In genomic region chr2:55518846-55519167, GRCh38 we compare ENCODE assay signal across 8 cellular contexts. TPM values are rescaled to one million over a fixed set of nuclear protein-coding genes. Genes with fewer than 3 reads are reported as not detected.
DNase-seq lines count a peak whose midpoint lies in the region; ATAC-seq, FAIRE-seq and TF ChIP-seq lines count a peak whose summit lies in the region.

No MANE protein-coding gene starts in this region.

- TF ChIP-seq POLR2A in endothelial cell of umbilical vein (IDR thresholded peaks at IDR 0.05; ENCODE audit: low read depth, low read length), result no peak

- ATAC-seq in Right ventricle myocardium superior (ENCODE audit: poor library complexity) (peak; percentile 23), Right ventricle myocardium inferior (no peak), HG02943 (IDR thresholded peaks at IDR 0.05; ENCODE audit: low read depth, unreplicated experiment) (peak; percentile 12), RWPE2 (ENCODE audit: low read depth) (peak; percentile 5; the same call in 1 of the 3 replicates), GM21367 (IDR thresholded peaks at IDR 0.05; ENCODE audit: unreplicated experiment) (no peak)

- H3K9me3 ChIP-seq in RWPE2 (ENCODE audit: severe bottlenecking) (no peaks in the 10 kb centered on the region), endothelial cell of umbilical vein (replicated peaks; ENCODE audit: control insufficient read depth, insufficient read depth, low read length) (no peaks in the 10 kb centered on the region), muscle layer of duodenum (ENCODE audit: control insufficient read depth in 1 of 2, low read length in 2 of 2) (no peaks in the 10 kb centered on the region)

- H3K4me1 ChIP-seq in RWPE2 (ENCODE audit: insufficient read depth, poor library complexity, severe bottlenecking) (peaks cover 4% of the 10 kb centered on the region), endothelial cell of umbilical vein (ENCODE audit: control insufficient read depth, extremely low read depth, insufficient read depth, low read length) (peaks cover 4% of the 10 kb centered on the region), muscle layer of duodenum (ENCODE audit: control insufficient read depth in 1 of 2, insufficient read depth in 2 of 2, low read length in 2 of 2) (peaks cover 0 to 4% of the 10 kb centered on the region in 2 donors)

- H3K4me3 ChIP-seq in RWPE2 (ENCODE audit: severe bottlenecking), result peak overlapping the region; percentile 65
- peak overlapping the region; percentile 42 to 91 (median 61) for H3K4me3 ChIP-seq in endothelial cell of umbilical vein (replicated peaks in 1 of 3; ENCODE audit: insufficient read depth in 1 of 3, low read depth in 1 of 3, low read length in 3 of 3)
- H3K4me3 ChIP-seq in muscle layer of duodenum (ENCODE audit: low read depth in 1 of 2, low read length in 2 of 2), result peak overlapping the region; percentile 75 to 83

- peaks cover 2% of the 10 kb centered on the region for H3K79me2 ChIP-seq in endothelial cell of umbilical vein (ENCODE audit: control insufficient read depth, insufficient read depth, low read length)

- H3K27me3 ChIP-seq in RWPE2 (ENCODE audit: insufficient read depth, poor library complexity, severe bottlenecking) (no peaks in the 10 kb centered on the region), endothelial cell of umbilical vein (ENCODE audit: control insufficient read depth in 2 of 2, insufficient read depth in 2 of 2, low read length in 2 of 2) (no peaks in the 10 kb centered on the region), muscle layer of duodenum (ENCODE audit: low read depth, low read length) (no peaks in the 10 kb centered on the region)

- H3K36me3 ChIP-seq in RWPE2 (ENCODE audit: low read depth), result peaks cover 9% of the 10 kb centered on the region
- no peaks in the 10 kb centered on the region for H3K36me3 ChIP-seq in endothelial cell of umbilical vein (ENCODE audit: control insufficient read depth in 2 of 2, extremely low read depth in 1 of 2, insufficient read depth in 2 of 2, low read length in 2 of 2)
- H3K36me3 ChIP-seq in muscle layer of duodenum (ENCODE audit: control insufficient read depth in 1 of 2, insufficient read depth in 2 of 2, low read length in 2 of 2), result peaks cover 3 to 4% of the 10 kb centered on the region in 2 donors

- H3K27ac ChIP-seq in RWPE2 (ENCODE audit: poor library complexity, severe bottlenecking), result peak overlapping the region; percentile 10
- peak overlapping the region; percentile 6 for H3K27ac ChIP-seq in endothelial cell of umbilical vein (ENCODE audit: insufficient read depth, low read depth, low read length)
- H3K27ac ChIP-seq in muscle layer of duodenum (ENCODE audit: low read length), result peak overlapping the region; percentile 72

- CTCF ChIA-PET in endothelial cell of umbilical vein (lab: Charles Lee), result interaction anchor here (0.9 to 2.3 kb wide), 6 partner anchors 14 to 741 kb away, joined by 3 to 9 read pairs (median 4); no protein-coding TSS in a partner anchor

- peak overlapping the region; percentile 63 for H2AFZ ChIP-seq in endothelial cell of umbilical vein (ENCODE audit: low read depth, low read length)

- peak overlapping the region; percentile 69 for H3K4me2 ChIP-seq in endothelial cell of umbilical vein (ENCODE audit: insufficient read depth, low read length)

- no peak for FAIRE-seq in endothelial cell of umbilical vein (lab: Jason Lieb, UNC)

- DNase-seq in Right ventricle myocardium superior (no peak), Right ventricle myocardium inferior (ENCODE audit: missing footprints) (no peak), RWPE2 (ENCODE audit: low spot score) (no peak), endothelial cell of umbilical vein (ENCODE audit: low read depth, low spot score) (no peak), mesenteric fat pad (ENCODE audit: low spot score) (no peak)

- BruUV-seq in endothelial cell of umbilical vein (replicated peaks; lab: Mats Ljungman, UMichigan), result TSS peak; percentile 77

- dilution Hi-C loops in endothelial cell of umbilical vein (cut with MboI; ENCODE audit: extremely low pct_ligation_motif_present, low sequenced_read_pairs), result no loop called here

- no peaks in the 10 kb centered on the region for H4K20me1 ChIP-seq in endothelial cell of umbilical vein (replicated peaks; ENCODE audit: control insufficient read depth, extremely low read depth, insufficient read depth, low read length)

- POLR2A ChIA-PET in endothelial cell of umbilical vein (lab: Charles Lee), result interaction anchor here (1.2 kb wide), 1 partner anchor 99 kb away, joined by 7 read pairs; the partner anchor contains the start of gene CCDC88A

- no peak for TF ChIP-seq CTCF in RWPE2 (IDR thresholded peaks at IDR 0.05; ENCODE audit: poor library complexity, severe bottlenecking)
- TF ChIP-seq CTCF in endothelial cell of umbilical vein (IDR thresholded peaks at IDR 0.05; ENCODE audit: extremely low read depth in 1 of 2, insufficient read depth in 1 of 2, low read depth in 1 of 2, low read length in 2 of 2), result no peak

- peak overlapping the region; percentile 19 for H3K9ac ChIP-seq in endothelial cell of umbilical vein (replicated peaks; ENCODE audit: extremely low read depth, insufficient read depth, low read length)

- intact Hi-C loops in Right ventricle myocardium superior (cut with DNase I) (no loop called here), Right ventricle myocardium inferior (cut with DNase I) (loop anchor here (5.0 to 10.0 kb wide), 2 partner anchors 97 to 234 kb away; no protein-coding TSS in a partner anchor), endothelial cell of umbilical vein (cut with micrococcal nuclease) (loop anchor here (1.0 to 10.0 kb wide), 2 partner anchors 98 to 284 kb away; partner anchors contain the start of genes CLHC1, PPP4R3B and RPS27A)

- H3K9me1 ChIP-seq in endothelial cell of umbilical vein (replicated peaks; ENCODE audit: control insufficient read depth, extremely low read depth, insufficient read depth, low read length), result no peaks in the 10 kb centered on the region

TF ChIP-seq in endothelial cell of umbilical vein, 7 proteins besides CTCF, POLR2A, EP300 and RAD21:
- TF ChIP-seq GATA2 (IDR thresholded peaks at IDR 0.05; ENCODE audit: insufficient read depth, insufficient read length, low read depth, low read length) (no peak), MYC (IDR thresholded peaks at IDR 0.05; ENCODE audit: low read depth, low read length) (no peak), JUN (IDR thresholded peaks at IDR 0.05; ENCODE audit: borderline replicate concordance, insufficient read depth, insufficient read length, low read depth) (no peak), POLR2AphosphoS5 (IDR thresholded peaks at IDR 0.05; ENCODE audit: insufficient read depth, low read depth, low read length) (no peak), MAX (IDR thresholded peaks at IDR 0.05; ENCODE audit: insufficient read depth, insufficient read length) (no peak), EZH2 (IDR thresholded peaks at IDR 0.05; ENCODE audit: borderline replicate concordance, low read depth, low read length, severe bottlenecking) (no peak), FOS (IDR thresholded peaks at IDR 0.05; ENCODE audit: borderline replicate concordance, insufficient read depth, low read length) (no peak)

RNA-seq across cellular contexts. Expression of gene CFAP36, which starts 0.7 kb away (rescaled TPM):
- 19.8 TPM for total RNA-seq in Right ventricle myocardium superior
- 18.2 TPM for total RNA-seq in Right ventricle myocardium inferior
- total RNA-seq in endothelial cell of umbilical vein, result 28.1 and 35.0 TPM in 2 replicates
- polyA plus RNA-seq in endothelial cell of umbilical vein, result 4.5 and 5.6 TPM in 2 replicates
- polyA plus RNA-seq in endothelial cell of umbilical vein (2011; cell fraction: cytosol; rRNA removed), result 13.2 and 15.2 TPM in 2 replicates
- 14.2 and 17.3 TPM in 2 replicates for polyA plus RNA-seq in endothelial cell of umbilical vein (2011; cell fraction: nucleus; rRNA removed)
- polyA plus RNA-seq in endothelial cell of umbilical vein (2012), result 36.2 and 36.6 TPM in 2 replicates
- polyA minus RNA-seq in endothelial cell of umbilical vein, result 5.9 and 7.4 TPM in 2 replicates
- polyA minus RNA-seq in endothelial cell of umbilical vein (2011; cell fraction: cytosol; rRNA and poly(A)+ RNA removed), result 9.4 TPM
- polyA minus RNA-seq in endothelial cell of umbilical vein (2011; cell fraction: nucleus; rRNA and poly(A)+ RNA removed), result 6.3 and 8.8 TPM in 2 replicates
- total RNA-seq in mesenteric fat pad, result 18.5 TPM

Comparison
In these comparisons a context has a peak if more than half of its experiments do, and no peak if none do; other contexts are left out.
1. ATAC-seq: peak in Right ventricle myocardium superior (single experiment), HG02943 (single experiment) and RWPE2 (single experiment); none in Right ventricle myocardium inferior (single experiment) and GM21367 (single experiment).
2. H3K27ac ChIP-seq: peak in every context shown above with its lines; median percentile 72 in muscle layer of duodenum; 10 in RWPE2; 6 in endothelial cell of umbilical vein.
3. Peak in every context shown above with its lines, with median percentiles within 50 percentile points of each other: H3K4me3 ChIP-seq.